31 cellular contexts compared by ENCODE assay signal in genomic region chr14:22044193-22044592, GRCh38.
"Had no signal": no experiment of that assay in that cellular context is flagged by ENCODE, and none has a peak within 500 bp of the region (broad histone marks: within the 10 kb centered on the region; RNA-seq: fewer than 3 reads in every experiment).

No MANE protein-coding gene starts in this region.

- H3K4me1 ChIP-seq: parathyroid adenoma, psoas muscle, spleen, suprapubic skin, testis, tibial artery, transverse colon, upper lobe of right lung, uterus had no signal

- H3K79me2 ChIP-seq: parathyroid adenoma had no signal

- H3K9me3 ChIP-seq: ovary, psoas muscle, spleen, suprapubic skin, testis, tibial artery, transverse colon, upper lobe of right lung, uterus had no signal

- H3K27me3 ChIP-seq: ovary, suprapubic skin, testis, tibial artery, transverse colon, upper lobe of right lung, uterus had no signal

- H3K4me2 ChIP-seq: neural progenitor cell, smooth muscle cell had no signal

- H2AFZ ChIP-seq: neural progenitor cell, parathyroid adenoma had no signal

- H3K27me3 Mint-ChIP-seq: stimulated activated naive CD8-positive, alpha-beta T cell treated with anti-CD3 and anti-CD28 coated beads, Interleukin-15, amount 100 ng/mL, for 72 hours had no signal

- ATAC-seq: natural killer cell; psoas muscle; right cardiac atrium; sciatic nerve; stimulated activated memory B cell treated with anti-CD40 and anti-IgM and Interleukin-4, amounts not matched to agents 10 μg/mL and 1 μg/mL and 100 μg/mL, for 72 hours; stimulated activated naive CD8-positive, alpha-beta T cell treated with anti-CD3 and anti-CD28 coated beads, Interleukin-15, amount 100 ng/mL, for 72 hours; stimulated activated naive CD8-positive, alpha-beta T cell treated with anti-CD3 and anti-CD28 coated beads, Interleukin-15, Interleukin-2, amounts not matched to agents 100 U/mL and 50 U/mL, for 24 hours; upper lobe of right lung had no signal

- H3K27ac Mint-ChIP-seq: natural killer cell; nephron; neural progenitor cell; progenitor cell of endocrine pancreas; stimulated activated memory B cell treated with anti-CD40 and anti-IgM and Interleukin-4, amounts not matched to agents 10 μg/mL and 1 μg/mL and 100 μg/mL, for 72 hours; stimulated activated naive CD8-positive, alpha-beta T cell treated with anti-CD3 and anti-CD28 coated beads, Interleukin-15, amount 100 ng/mL, for 72 hours; type B pancreatic cell had no signal

- H3K4me3 Mint-ChIP-seq: natural killer cell; nephron; neural progenitor cell; stimulated activated memory B cell treated with anti-CD40 and anti-IgM and Interleukin-4, amounts not matched to agents 10 μg/mL and 1 μg/mL and 100 μg/mL, for 72 hours; type B pancreatic cell had no signal

- DNase-seq: natural killer cell; occipital lobe; ovary; posterior cingulate gyrus; psoas muscle; right cardiac atrium; spleen; stimulated activated CD4-positive, alpha-beta T cell treated with anti-CD3 and anti-CD28 coated beads, Interleukin-12 subunit alpha, Interleukin-12 subunit beta, amount 100 ng/mL, for 4 hours; stimulated activated CD4-positive, alpha-beta T cell treated with anti-CD3 and anti-CD28 coated beads, Interleukin-1b, Interleukin-23, amount 100 ng/mL, for 48 hours; stimulated activated CD4-positive, alpha-beta T cell treated with anti-CD3 and anti-CD28 coated beads, Interleukin-4, amount 100 ng/mL, for 1 hour; stimulated activated CD4-positive, alpha-beta T cell treated with anti-CD3 and anti-CD28 coated beads, Interleukin-4, amount 100 ng/mL, for 4 hours; stimulated activated CD8-positive, alpha-beta memory T cell treated with anti-CD3 and anti-CD28 coated beads, Interleukin-4, amount 100 ng/mL, for 48 hours; stimulated activated naive CD4-positive, alpha-beta T cell; stimulated activated naive CD8-positive, alpha-beta T cell treated with anti-CD3 and anti-CD28 coated beads, Interleukin-15, amount 100 ng/mL, for 72 hours; stimulated activated naive CD8-positive, alpha-beta T cell treated with anti-CD3 and anti-CD28 coated beads, Interleukin-15, Interleukin-2, amounts not matched to agents 100 U/mL and 50 U/mL, for 24 hours; substantia nigra; testis; tibial artery; transverse colon; upper lobe of right lung; uterus had no signal

- H3K36me3 Mint-ChIP-seq: natural killer cell; neural progenitor cell; stimulated activated memory B cell treated with anti-CD40 and anti-IgM and Interleukin-4, amounts not matched to agents 10 μg/mL and 1 μg/mL and 100 μg/mL, for 72 hours; type B pancreatic cell had no signal

- H3K9ac ChIP-seq: neural progenitor cell, parathyroid adenoma had no signal

- H3K4me1 Mint-ChIP-seq: stimulated activated memory B cell treated with anti-CD40 and anti-IgM and Interleukin-4, amounts not matched to agents 10 μg/mL and 1 μg/mL and 100 μg/mL, for 72 hours had no signal

- H3K9me3 Mint-ChIP-seq: natural killer cell; nephron; neural progenitor cell; stimulated activated memory B cell treated with anti-CD40 and anti-IgM and Interleukin-4, amounts not matched to agents 10 μg/mL and 1 μg/mL and 100 μg/mL, for 72 hours; stimulated activated naive CD8-positive, alpha-beta T cell treated with anti-CD3 and anti-CD28 coated beads, Interleukin-15, amount 100 ng/mL, for 72 hours; type B pancreatic cell had no signal

- H3K4me3 ChIP-seq: neural progenitor cell, ovary, psoas muscle, skin epidermis, smooth muscle cell, spleen, suprapubic skin, testis, tibial artery, transverse colon, upper lobe of right lung, uterus had no signal

- H3K36me3 ChIP-seq: neural progenitor cell, ovary, spleen, suprapubic skin, tibial artery, transverse colon, upper lobe of right lung, uterus had no signal

- H3K27ac ChIP-seq: neural progenitor cell, ovary, parathyroid adenoma, psoas muscle, skin epidermis, spleen, suprapubic skin, testis, tibial artery, transverse colon, upper lobe of right lung, uterus had no signal
